Comparison of ENCODE assay signal across 27 cellular contexts in genomic region chr6:43038727-43039126, GRCh38.
"Had no signal": no experiment of that assay in that cellular context is flagged by ENCODE, and none has a peak within 500 bp of the region (broad histone marks: within the 10 kb centered on the region; RNA-seq: fewer than 3 reads in every experiment).

No MANE protein-coding gene starts in this region.

- H3K27me3 ChIP-seq: ascending aorta, cardiac muscle cell, SJSA1 had no signal

- H3K27ac Mint-ChIP-seq: activated naive CD4-positive, alpha-beta T cell treated with anti-CD3 and anti-CD28 coated beads, Interleukin-2, amount 10 ng/mL, durations not matched to agents 7 days and 5 days; activated naive CD8-positive, alpha-beta T cell treated with anti-CD3 and anti-CD28 coated beads, Interleukin-2, amount 10 ng/mL, durations not matched to agents 7 days and 5 days; activated T-helper 1 cell treated with anti-CD3 and anti-CD28 coated beads, Interleukin-12 subunit alpha, Interleukin-12 subunit beta, Interleukin-2, Interleukin-4 antibody, amounts not matched to agents 30 ng/mL and 10 ng/mL and 1 ng/mL, durations not matched to agents 14 hours and 24 hours and 36 hours; T-helper 17 cell had no signal

- H3K4me3 Mint-ChIP-seq: activated naive CD4-positive, alpha-beta T cell treated with anti-CD3 and anti-CD28 coated beads, Interleukin-2, amount 10 ng/mL, durations not matched to agents 7 days and 5 days; activated naive CD8-positive, alpha-beta T cell treated with anti-CD3 and anti-CD28 coated beads, Interleukin-2, amount 10 ng/mL, durations not matched to agents 7 days and 5 days; activated T-cell treated with anti-CD3 and anti-CD28 coated beads, Interleukin-2, amount 50 U/mL, for 4 hours; activated T-helper 1 cell treated with anti-CD3 and anti-CD28 coated beads, Interleukin-12 subunit alpha, Interleukin-12 subunit beta, Interleukin-2, Interleukin-4 antibody, amounts not matched to agents 30 ng/mL and 10 ng/mL and 1 ng/mL, durations not matched to agents 14 hours and 24 hours and 36 hours; T-helper 17 cell had no signal

- ATAC-seq: activated T-cell treated with anti-CD3 and anti-CD28 coated beads, Interleukin-2, amount 50 U/mL, for 4 hours; Panc1; T-helper 17 cell had no signal

- H3K27ac ChIP-seq: ascending aorta, cardiac muscle cell, KMS-11, SJSA1, WERI-Rb-1 had no signal

- H3K4me1 Mint-ChIP-seq: activated naive CD4-positive, alpha-beta T cell treated with anti-CD3 and anti-CD28 coated beads, Interleukin-2, amount 10 ng/mL, durations not matched to agents 7 days and 5 days had no signal

- DNase-seq: activated CD4-positive, alpha-beta T cell treated with anti-CD3 and anti-CD28 coated beads, Interleukin-2, amount 50 U/mL, for 1 hour; activated CD8-positive, alpha-beta memory T cell treated with anti-CD3 and anti-CD28 coated beads, Interleukin-2, amount 50 U/mL, for 4 hours; activated effector memory CD4-positive, alpha-beta T cell treated with Interleukin-2 at 50 U/mL for 16 hours; activated naive CD4-positive, alpha-beta T cell treated with anti-CD3 and anti-CD28 coated beads, Interleukin-2, amount 10 ng/mL, durations not matched to agents 7 days and 5 days; activated naive CD8-positive, alpha-beta T cell treated with anti-CD3 and anti-CD28 coated beads, Interleukin-2, amount 10 ng/mL, durations not matched to agents 7 days and 5 days; activated T-cell treated with anti-CD3 and anti-CD28 coated beads for 4 hours; activated T-cell treated with anti-CD3 and anti-CD28 coated beads, Interleukin-2, amount 50 U/mL, for 4 hours; amygdala; MM.1S; MV-4-11; NCI-H1092; NCI-H1436 treated with DMSO at 0.1 percent for 48 hours; NCI-H1694 treated with DMSO at 0.1 percent for 48 hours; NCI-H2029; NCI-H345; NCI-H524 treated with DMSO at 0.1 percent for 48 hours; SHP77 treated with DMSO at 0.1 percent for 48 hours; SK-N-SH; T-helper 17 cell; T1000; WERI-Rb-1 had no signal

- H3K9me3 ChIP-seq: ascending aorta, SJSA1, SK-N-SH had no signal

- H3K27me3 Mint-ChIP-seq: activated naive CD4-positive, alpha-beta T cell treated with anti-CD3 and anti-CD28 coated beads, Interleukin-2, amount 10 ng/mL, durations not matched to agents 7 days and 5 days; activated naive CD8-positive, alpha-beta T cell treated with anti-CD3 and anti-CD28 coated beads, Interleukin-2, amount 10 ng/mL, durations not matched to agents 7 days and 5 days; T-helper 17 cell had no signal

- H3K4me2 ChIP-seq: SK-N-SH had no signal

- H3K9me3 Mint-ChIP-seq: activated naive CD4-positive, alpha-beta T cell treated with anti-CD3 and anti-CD28 coated beads, Interleukin-2, amount 10 ng/mL, durations not matched to agents 7 days and 5 days; activated naive CD8-positive, alpha-beta T cell treated with anti-CD3 and anti-CD28 coated beads, Interleukin-2, amount 10 ng/mL, durations not matched to agents 7 days and 5 days; activated T-cell treated with anti-CD3 and anti-CD28 coated beads, Interleukin-2, amount 50 U/mL, for 4 hours; activated T-helper 1 cell treated with anti-CD3 and anti-CD28 coated beads, Interleukin-12 subunit alpha, Interleukin-12 subunit beta, Interleukin-2, Interleukin-4 antibody, amounts not matched to agents 30 ng/mL and 10 ng/mL and 1 ng/mL, durations not matched to agents 14 hours and 24 hours and 36 hours had no signal

- H3K9ac ChIP-seq: KMS-11, SK-N-SH had no signal

- H3K4me1 ChIP-seq: ascending aorta, SJSA1 had no signal

- H3K4me3 ChIP-seq: ascending aorta, cardiac muscle cell, SJSA1 had no signal
